10 cellular contexts compared by ENCODE assay signal in genomic region chr17:18490016-18490415, GRCh38. TPM values are rescaled to one million over a fixed set of nuclear protein-coding genes. Genes with fewer than 3 reads are reported as not detected.
"Had no signal": no experiment of that assay in that cellular context is flagged by ENCODE, and none has a peak within 500 bp of the region (broad histone marks: within the 10 kb centered on the region; RNA-seq: fewer than 3 reads in every experiment).

No MANE protein-coding gene starts in this region.

RNA-seq across cellular contexts. Expression of gene LGALS9C, which starts 13.4 kb away (rescaled TPM):
- total RNA-seq: activated naive CD4-positive, alpha-beta T cell treated with anti-CD3 and anti-CD28 coated beads, Interleukin-2, amount 50 U/mL, for 72 hours; activated T-cell treated with anti-CD3 and anti-CD28 coated beads, Interleukin-2, amount 50 U/mL, for 72 hours; activated T-helper 1 cell treated with anti-CD3 and anti-CD28 coated beads, Interleukin-12 subunit alpha, Interleukin-12 subunit beta, Interleukin-2, Interleukin-4 antibody, amounts not matched to agents 30 ng/mL and 10 ng/mL and 1 ng/mL, durations not matched to agents 14 hours and 24 hours and 36 hours; aorta; ascending aorta; astrocyte; body of pancreas; cardiac muscle cell; cardiac septum; cerebellum had no signal
- polyA plus RNA-seq: cardiac muscle cell had no signal
